ENCODE assay signal across 10 cellular contexts in genomic region chr1:64469121-64469520, GRCh38. TPM values are rescaled to one million over a fixed set of nuclear protein-coding genes. Genes with fewer than 3 reads are reported as not detected.
A peak's percentile ranks its signal among the peaks of the same experiment; 100 is the strongest.
DNase-seq lines count a peak whose midpoint lies in the region; ATAC-seq and TF ChIP-seq lines count a peak whose summit lies in the region.
"Had no signal": no experiment of that assay in that cellular context is flagged by ENCODE, and none has a peak within 500 bp of the region (broad histone marks: within the 10 kb centered on the region; RNA-seq: fewer than 3 reads in every experiment).

No MANE protein-coding gene starts in this region.

- no peaks in the 10 kb centered on the region for H3K9me3 ChIP-seq in iPS-20b (ENCODE audit: insufficient read depth, low read depth, low read length)
- no peaks in the 10 kb centered on the region for H3K9me3 ChIP-seq in thyroid gland

- TF ChIP-seq POLR2A in thyroid gland (IDR thresholded peaks at IDR 0.05), result no peak

- peaks cover 27% of the 10 kb centered on the region for H3K27me3 ChIP-seq in iPS-20b (ENCODE audit: insufficient read depth, low read length)
- H3K27me3 ChIP-seq in thyroid gland, result no peaks in the 10 kb centered on the region

- H3K4me1 ChIP-seq in iPS-20b (ENCODE audit: insufficient read depth, low read length) (peaks cover 12% of the 10 kb centered on the region), thyroid gland (peaks cover 8 to 22% of the 10 kb centered on the region in 2 donors)

- POLR2A ChIA-PET in activated CD8-positive, alpha-beta T cell treated with anti-CD3 and anti-CD28 coated beads, Interleukin-2, amount 10 ng/mL, durations not matched to agents 7 days and 5 days (lab: Charles Lee), result no interaction called here

- no peak for ATAC-seq in activated naive CD4-positive, alpha-beta T cell treated with anti-CD3 and anti-CD28 coated beads, Interleukin-2, amount 50 U/mL, for 72 hours
- ATAC-seq in activated CD8-positive, alpha-beta T cell treated with anti-CD3 and anti-CD28 coated beads, Interleukin-2, amount 10 ng/mL, durations not matched to agents 7 days and 5 days, result no peak
- no peak for ATAC-seq in HG03135 (IDR thresholded peaks at IDR 0.05; ENCODE audit: unreplicated experiment)
- no peak for ATAC-seq in GM18870 (IDR thresholded peaks at IDR 0.05; ENCODE audit: unreplicated experiment)

- intact Hi-C loops in activated naive CD4-positive, alpha-beta T cell treated with anti-CD3 and anti-CD28 coated beads for 36 hours (cut with micrococcal nuclease), result no loop called here
- intact Hi-C loops in thyroid gland (cut with DNase I), result loop anchor here (10.0 kb wide), 1 partner anchor 186 kb away; no protein-coding TSS in a partner anchor

- no peak for DNase-seq in activated naive CD4-positive, alpha-beta T cell treated with anti-CD3 and anti-CD28 coated beads for 36 hours
- no peak for DNase-seq in activated naive CD4-positive, alpha-beta T cell treated with anti-CD3 and anti-CD28 coated beads, Interleukin-2, amount 50 U/mL, for 72 hours (ENCODE audit: low spot score in 2 of 2)
- DNase-seq in activated CD8-positive, alpha-beta T cell treated with anti-CD3 and anti-CD28 coated beads, Interleukin-2, amount 10 ng/mL, durations not matched to agents 7 days and 5 days, result no peak
- DNase-seq in thyroid gland, result peak; percentile 65 to 69
- no peak for DNase-seq in GM03348 (ENCODE audit: low spot score)

- no peak overlapping the region for H3K27ac Mint-ChIP-seq in activated naive CD4-positive, alpha-beta T cell treated with anti-CD3 and anti-CD28 coated beads for 36 hours
- H3K27ac Mint-ChIP-seq in activated naive CD4-positive, alpha-beta T cell treated with anti-CD3 and anti-CD28 coated beads, Interleukin-2, amount 50 U/mL, for 72 hours, result no peak overlapping the region
- no peak overlapping the region for H3K27ac Mint-ChIP-seq in activated CD8-positive, alpha-beta T cell treated with anti-CD3 and anti-CD28 coated beads, Interleukin-2, amount 10 ng/mL, durations not matched to agents 7 days and 5 days

- no peaks in the 10 kb centered on the region for H3K9me3 Mint-ChIP-seq in activated naive CD4-positive, alpha-beta T cell treated with anti-CD3 and anti-CD28 coated beads for 36 hours
- no peaks in the 10 kb centered on the region for H3K9me3 Mint-ChIP-seq in activated naive CD4-positive, alpha-beta T cell treated with anti-CD3 and anti-CD28 coated beads, Interleukin-2, amount 50 U/mL, for 72 hours
- no peaks in the 10 kb centered on the region for H3K9me3 Mint-ChIP-seq in activated CD8-positive, alpha-beta T cell treated with anti-CD3 and anti-CD28 coated beads, Interleukin-2, amount 10 ng/mL, durations not matched to agents 7 days and 5 days (ENCODE audit: insufficient read depth)

- H3K4me3 ChIP-seq in iPS-20b (ENCODE audit: low read length), result peak overlapping the region; percentile 89
- H3K4me3 ChIP-seq in thyroid gland (replicated peaks in 1 of 3), result peak overlapping the region in 2 of 3 donors; percentile 73 to 75

- H3K4me1 Mint-ChIP-seq in activated naive CD4-positive, alpha-beta T cell treated with anti-CD3 and anti-CD28 coated beads for 36 hours (ENCODE audit: low read depth), result peaks cover 14% of the 10 kb centered on the region
- H3K4me1 Mint-ChIP-seq in activated CD8-positive, alpha-beta T cell treated with anti-CD3 and anti-CD28 coated beads, Interleukin-2, amount 10 ng/mL, durations not matched to agents 7 days and 5 days (ENCODE audit: low read depth), result peaks cover 14% of the 10 kb centered on the region

- peaks cover 27% of the 10 kb centered on the region for H3K27me3 Mint-ChIP-seq in activated naive CD4-positive, alpha-beta T cell treated with anti-CD3 and anti-CD28 coated beads for 36 hours (ENCODE audit: low read depth)
- peaks cover 42% of the 10 kb centered on the region for H3K27me3 Mint-ChIP-seq in activated CD8-positive, alpha-beta T cell treated with anti-CD3 and anti-CD28 coated beads, Interleukin-2, amount 10 ng/mL, durations not matched to agents 7 days and 5 days (ENCODE audit: low read depth)

- H3K27ac ChIP-seq in iPS-20b (ENCODE audit: low read length) (no peak overlapping the region), thyroid gland (peak overlapping the region in 2 of 3 donors; percentile 82 to 87)
- H3K27ac ChIP-seq: epithelial cell of prostate had no signal

- H3K36me3 ChIP-seq in iPS-20b (ENCODE audit: insufficient read depth, low read depth, low read length), result peaks cover 2% of the 10 kb centered on the region; the same call in 1 of the 2 replicates
- H3K36me3 ChIP-seq in thyroid gland, result no peaks in the 10 kb centered on the region

- CTCF ChIA-PET in activated naive CD4-positive, alpha-beta T cell treated with anti-CD3 and anti-CD28 coated beads for 36 hours (lab: Charles Lee), result no interaction called here
- CTCF ChIA-PET in activated CD8-positive, alpha-beta T cell treated with anti-CD3 and anti-CD28 coated beads, Interleukin-2, amount 10 ng/mL, durations not matched to agents 7 days and 5 days (lab: Charles Lee), result no interaction called here

- no peaks in the 10 kb centered on the region for H3K36me3 Mint-ChIP-seq in activated naive CD4-positive, alpha-beta T cell treated with anti-CD3 and anti-CD28 coated beads for 36 hours (ENCODE audit: low read depth)
- peaks cover 0 to 4% of the 10 kb centered on the region in 2 donors for H3K36me3 Mint-ChIP-seq in activated naive CD4-positive, alpha-beta T cell treated with anti-CD3 and anti-CD28 coated beads, Interleukin-2, amount 50 U/mL, for 72 hours
- no peaks in the 10 kb centered on the region for H3K36me3 Mint-ChIP-seq in activated CD8-positive, alpha-beta T cell treated with anti-CD3 and anti-CD28 coated beads, Interleukin-2, amount 10 ng/mL, durations not matched to agents 7 days and 5 days (ENCODE audit: low read depth)

- WGBS in thyroid gland, 2 donors, result 20 to 39% methylated on average over 6 of the region's 6 CpGs

- peak overlapping the region; percentile 86; the same call in 1 of the 2 replicates for H3K9ac ChIP-seq in iPS-20b (ENCODE audit: low read depth, low read length)

- H3K4me3 Mint-ChIP-seq in activated naive CD4-positive, alpha-beta T cell treated with anti-CD3 and anti-CD28 coated beads for 36 hours, result peak overlapping the region; percentile 78
- H3K4me3 Mint-ChIP-seq in activated CD8-positive, alpha-beta T cell treated with anti-CD3 and anti-CD28 coated beads, Interleukin-2, amount 10 ng/mL, durations not matched to agents 7 days and 5 days, result peak overlapping the region; percentile 59

- peak in 1 of 6 experiments; percentile 22 for TF ChIP-seq CTCF in thyroid gland (IDR thresholded peaks at IDR 0.05)

RNA-seq across cellular contexts. Expression of gene CACHD1, which starts 0.8 kb away (rescaled TPM):
- total RNA-seq in activated naive CD4-positive, alpha-beta T cell treated with anti-CD3 and anti-CD28 coated beads for 36 hours, result 1 to 10 TPM; 2.6 to 2.9 TPM
- 1 to 10 TPM; 1.1 to 1.6 TPM for total RNA-seq in activated naive CD4-positive, alpha-beta T cell treated with anti-CD3 and anti-CD28 coated beads, Interleukin-2, amount 50 U/mL, for 72 hours
- total RNA-seq in activated CD8-positive, alpha-beta T cell treated with anti-CD3 and anti-CD28 coated beads, Interleukin-2, amount 10 ng/mL, durations not matched to agents 7 days and 5 days, result under 1 TPM; 0.55 to 0.68 TPM
- total RNA-seq in thyroid gland, result 10 to 100 TPM; 12.9 to 25.1 (median 17.0) TPM
- total RNA-seq: myocyte had no signal

Comparison
In these comparisons a context has a peak if more than half of its experiments do, and no peak if none do; other contexts are left out.
1. DNase-seq: peak in thyroid gland (2 of 2); none in activated naive CD4-positive, alpha-beta T cell treated with anti-CD3 and anti-CD28 coated beads for 36 hours (single experiment), activated naive CD4-positive, alpha-beta T cell treated with anti-CD3 and anti-CD28 coated beads, Interleukin-2, amount 50 U/mL, for 72 hours (0 of 2), activated CD8-positive, alpha-beta T cell treated with anti-CD3 and anti-CD28 coated beads, Interleukin-2, amount 10 ng/mL, durations not matched to agents 7 days and 5 days (single experiment) and GM03348 (single experiment).